32 cellular contexts compared by ENCODE assay signal in the genomic region with DNA sequence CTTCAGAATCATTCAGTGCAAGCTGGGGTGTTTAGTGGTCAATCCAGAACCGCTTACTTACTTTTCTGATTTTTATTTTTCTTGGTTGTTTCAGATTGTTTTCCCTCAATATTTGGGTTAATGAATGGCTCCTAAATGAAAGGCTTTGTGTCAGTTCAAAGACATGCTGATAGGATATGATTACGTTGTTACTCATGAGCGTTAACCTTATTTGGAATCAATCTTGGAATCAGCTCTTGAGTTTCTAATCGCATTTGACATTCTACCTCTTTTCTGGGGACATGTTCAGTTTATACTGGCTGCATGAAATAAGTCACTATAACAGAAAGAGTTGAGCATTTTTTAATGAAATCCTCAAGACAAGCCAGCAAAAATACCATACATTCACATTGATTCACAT. TPM values are rescaled to one million over a fixed set of nuclear protein-coding genes. Genes with fewer than 3 reads are reported as not detected.
DNase-seq lines count a peak whose midpoint lies in the region; ATAC-seq, FAIRE-seq and TF ChIP-seq lines count a peak whose summit lies in the region.
"Had no signal": no experiment of that assay in that cellular context is flagged by ENCODE, and none has a peak within 500 bp of the region (broad histone marks: within the 10 kb centered on the region; RNA-seq: fewer than 3 reads in every experiment).

No MANE protein-coding gene starts in this region.

- H3K27me3 ChIP-seq in astrocyte (ENCODE audit: insufficient read depth, low read length): no peaks in the 10 kb centered on the region
- H3K27me3 ChIP-seq: BLaER1, esophagus muscularis mucosa, gastrocnemius medialis, left lung, Peyer's patch, sigmoid colon, SJCRH30, testis had no signal

- DNase-seq in ELR (ENCODE audit: low read depth) (peak; percentile 51), NCI-H82 treated with DMSO at 0.1 percent for 48 hours (lab: John Stamatoyannopoulos, UW; ENCODE audit: unreplicated experiment) (peak; percentile 76), astrocyte (ENCODE audit: low read depth) (no peak), iris pigment epithelial cell (ENCODE audit: low read depth) (peak; percentile 21), GM19240 (ENCODE audit: insufficient read length, low spot score) (no peak), endothelial cell (ENCODE audit: low spot score) (no peak), iPS-NIHi7 (ENCODE audit: extremely low spot score) (no peak)
- DNase-seq: activated CD4-positive, alpha-beta T cell treated with anti-CD3 and anti-CD28 coated beads for 1 hour; activated CD8-positive, alpha-beta memory T cell treated with anti-CD3 and anti-CD28 coated beads for 24 hours; activated gamma-delta T cell treated with Interleukin-2 at 50 U/mL for 16 hours; activated T-cell treated with anti-CD3 and anti-CD28 coated beads, Interleukin-2, amount 50 U/mL, for 4 hours; COR-L47; DMS79; gastrocnemius medialis; immature natural killer cell; Karpas-422; left lung; NCI-H146; NCI-H510A treated with DMSO at 0.1 percent for 48 hours; NK-92 treated with Interleukin-12 subunit alpha and Interleukin-12 subunit beta, amount 100 ng/mL, for 24 hours; Peyer's patch; sigmoid colon; stimulated activated naive CD4-positive, alpha-beta T cell treated with Interleukin-2 at 50 U/mL for 16 hours; T-helper 2 cell; testis had no signal

- H3K4me2 ChIP-seq in astrocyte (ENCODE audit: low read length): peak overlapping the region; percentile 51
- H3K4me2 ChIP-seq: BLaER1 had no signal

- peaks cover 6% of the 10 kb centered on the region for H3K4me1 ChIP-seq in astrocyte (ENCODE audit: insufficient read depth, low read length)
- H3K4me1 ChIP-seq: BLaER1, gastrocnemius medialis, left lung, Peyer's patch, sigmoid colon, SJCRH30, testis had no signal

- H3K9me3 Mint-ChIP-seq in astrocyte (ENCODE audit: unreplicated experiment) (no peaks in the 10 kb centered on the region), endothelial cell (ENCODE audit: unreplicated experiment) (no peaks in the 10 kb centered on the region)
- H3K9me3 Mint-ChIP-seq: activated T-cell treated with anti-CD3 and anti-CD28 coated beads, Interleukin-2, amount 50 U/mL, for 4 hours; immature natural killer cell had no signal

- no peak for TF ChIP-seq CTCF in astrocyte (IDR thresholded peaks at IDR 0.05; ENCODE audit: insufficient read depth, low read depth, low read length)
- TF ChIP-seq CTCF in endothelial cell (IDR thresholded peaks at IDR 0.05; ENCODE audit: unreplicated experiment): no peak

- H2AFZ ChIP-seq in astrocyte (ENCODE audit: low read depth, low read length): no peak overlapping the region

- H3K4me3 Mint-ChIP-seq in astrocyte (ENCODE audit: unreplicated experiment) (no peak overlapping the region), endothelial cell (ENCODE audit: unreplicated experiment) (no peak overlapping the region)
- H3K4me3 Mint-ChIP-seq: activated T-cell treated with anti-CD3 and anti-CD28 coated beads, Interleukin-2, amount 50 U/mL, for 4 hours; brain; immature natural killer cell had no signal

- no peaks in the 10 kb centered on the region for H3K27me3 Mint-ChIP-seq in astrocyte (ENCODE audit: low read depth, unreplicated experiment)
- H3K27me3 Mint-ChIP-seq in endothelial cell (ENCODE audit: unreplicated experiment): peaks cover 4% of the 10 kb centered on the region
- H3K27me3 Mint-ChIP-seq: brain, progenitor cell of endocrine pancreas had no signal

- no peak for ATAC-seq in HG03175 (IDR thresholded peaks at IDR 0.05; ENCODE audit: unreplicated experiment)
- ATAC-seq: activated T-cell treated with anti-CD3 and anti-CD28 coated beads, Interleukin-2, amount 50 U/mL, for 4 hours; gastrocnemius medialis; left lung had no signal

- no peak overlapping the region for H3K27ac ChIP-seq in astrocyte (ENCODE audit: low read depth, low read length)
- H3K27ac ChIP-seq: BLaER1, esophagus muscularis mucosa, gastrocnemius medialis, left lung, Peyer's patch, sigmoid colon, SJCRH30, testis had no signal

- no peaks in the 10 kb centered on the region for H4K20me1 ChIP-seq in astrocyte (ENCODE audit: insufficient read depth, low read length)
- H4K20me1 ChIP-seq: BLaER1 had no signal

- H3K9ac ChIP-seq in astrocyte (ENCODE audit: low read length): no peak overlapping the region
- H3K9ac ChIP-seq: BLaER1 had no signal

- no peaks in the 10 kb centered on the region for H3K79me2 ChIP-seq in astrocyte (ENCODE audit: insufficient read depth, low read length)

- peaks cover 3% of the 10 kb centered on the region for H3K36me3 ChIP-seq in astrocyte (ENCODE audit: insufficient read depth, low read length)

- H3K27ac Mint-ChIP-seq in astrocyte (ENCODE audit: unreplicated experiment): no peak overlapping the region
- no peak overlapping the region for H3K27ac Mint-ChIP-seq in endothelial cell (ENCODE audit: unreplicated experiment)

- peaks cover 5% of the 10 kb centered on the region for H3K36me3 Mint-ChIP-seq in astrocyte (ENCODE audit: low read depth, unreplicated experiment)
- peaks cover 28% of the 10 kb centered on the region for H3K36me3 Mint-ChIP-seq in endothelial cell (ENCODE audit: low read depth, unreplicated experiment)

- no peaks in the 10 kb centered on the region for H3K9me3 ChIP-seq in astrocyte (ENCODE audit: insufficient read depth, low read depth, low read length)
- H3K9me3 ChIP-seq: esophagus muscularis mucosa, gastrocnemius medialis, left lung, Peyer's patch, sigmoid colon, SJCRH30, testis had no signal

- no peak overlapping the region for H3K4me3 ChIP-seq in astrocyte (ENCODE audit: insufficient read depth, low read depth, low read length)
- H3K4me3 ChIP-seq: BLaER1, esophagus muscularis mucosa, gastrocnemius medialis, left lung, Peyer's patch, sigmoid colon, SJCRH30, testis had no signal

- no peak for FAIRE-seq in astrocyte (lab: Jason Lieb, UNC)
- FAIRE-seq: GM18507 had no signal

- H3K4me1 Mint-ChIP-seq in astrocyte (ENCODE audit: low read depth, unreplicated experiment) (peaks cover 9% of the 10 kb centered on the region), endothelial cell (ENCODE audit: unreplicated experiment) (no peaks in the 10 kb centered on the region)
- H3K4me1 Mint-ChIP-seq: brain had no signal

RNA-seq across cellular contexts. Expression of gene ATP11B, which starts 50.2 kb away (rescaled TPM):
- total RNA-seq in astrocyte: 42.8 and 43.9 TPM in 2 replicates
- 45.3 TPM for total RNA-seq in endothelial cell (ENCODE audit: unreplicated experiment)

Comparison
In these comparisons a context has a peak if more than half of its experiments do, and no peak if none do; other contexts are left out.
1. DNase-seq: peak in ELR (single experiment), NCI-H82 treated with DMSO at 0.1 percent for 48 hours (single experiment) and iris pigment epithelial cell (single experiment); none in astrocyte (single experiment), GM19240 (single experiment), endothelial cell (single experiment) and iPS-NIHi7 (single experiment).